In genomic region chr15:100873029-100873677, GRCh38 we compare ENCODE assay signal across 8 cellular contexts. TPM values are rescaled to one million over a fixed set of nuclear protein-coding genes. Genes with fewer than 3 reads are reported as not detected.
DNase-seq lines count a peak whose midpoint lies in the region; ATAC-seq and TF ChIP-seq lines count a peak whose summit lies in the region.

No MANE protein-coding gene starts in this region.

- peak; percentile 55 for ATAC-seq in GM21786 (IDR thresholded peaks at IDR 0.05; ENCODE audit: unreplicated experiment)
- ATAC-seq in GM18858 (IDR thresholded peaks at IDR 0.05; ENCODE audit: unreplicated experiment), result no peak

- DNase-seq in EH (ENCODE audit: low read depth), result peak; percentile 80
- peak; percentile 35 for DNase-seq in NCI-H1092 (lab: John Stamatoyannopoulos, UW)
- peak; percentile 87 for DNase-seq in SW480 (ENCODE audit: low spot score)
- peak; percentile 94 for DNase-seq in cardiac fibroblast (ENCODE audit: low read depth in 2 of 2)
- DNase-seq in kidney epithelial cell (ENCODE audit: low read depth), result peak; percentile 72
- DNase-seq in stimulated activated CD4-positive, alpha-beta T cell treated with anti-CD3 and anti-CD28 coated beads, TNF-alpha, amount 100 ng/mL, for 24 hours (ENCODE audit: low read depth in 3 of 3), result peak; percentile 21 to 35 (median 22)

- peak; percentile 91 for TF ChIP-seq CTCF in cardiac fibroblast (IDR thresholded peaks at IDR 0.05; ENCODE audit: low read depth, low read length)
- peak; percentile 87 for TF ChIP-seq CTCF in kidney epithelial cell (IDR thresholded peaks at IDR 0.05; ENCODE audit: insufficient read depth, low read length, poor library complexity, severe bottlenecking)

- H3K36me3 ChIP-seq in kidney epithelial cell (ENCODE audit: control insufficient read depth, insufficient read depth, low read length), result no peaks in the 10 kb centered on the region

- H3K4me3 ChIP-seq in cardiac fibroblast (replicated peaks in 1 of 2; ENCODE audit: low read depth in 2 of 2, low read length in 2 of 2) (no peak overlapping the region), kidney epithelial cell (ENCODE audit: low read depth, low read length) (no peak overlapping the region)

- H3K27me3 ChIP-seq in kidney epithelial cell (ENCODE audit: control insufficient read depth, insufficient read depth, low read length), result no peaks in the 10 kb centered on the region

RNA-seq across cellular contexts. Expression of gene ALDH1A3, which starts 6.5 kb away (rescaled TPM):
- total RNA-seq in kidney epithelial cell, result 208 and 210 TPM in 2 replicates

RNA-seq across cellular contexts. Expression of gene LRRK1, which starts 46.0 kb away (rescaled TPM):
- total RNA-seq in kidney epithelial cell, result 6.6 and 9.0 TPM in 2 replicates

Comparison
In these comparisons a context has a peak if more than half of its experiments do, and no peak if none do; other contexts are left out.
1. DNase-seq: peak in every context shown above with its lines; median percentile 94 in cardiac fibroblast; 87 in SW480; 80 in EH; 72 in kidney epithelial cell; 35 in NCI-H1092; 22 in stimulated activated CD4-positive, alpha-beta T cell treated with anti-CD3 and anti-CD28 coated beads, TNF-alpha, amount 100 ng/mL, for 24 hours.